13 cellular contexts compared by ENCODE assay signal in the genomic region with DNA sequence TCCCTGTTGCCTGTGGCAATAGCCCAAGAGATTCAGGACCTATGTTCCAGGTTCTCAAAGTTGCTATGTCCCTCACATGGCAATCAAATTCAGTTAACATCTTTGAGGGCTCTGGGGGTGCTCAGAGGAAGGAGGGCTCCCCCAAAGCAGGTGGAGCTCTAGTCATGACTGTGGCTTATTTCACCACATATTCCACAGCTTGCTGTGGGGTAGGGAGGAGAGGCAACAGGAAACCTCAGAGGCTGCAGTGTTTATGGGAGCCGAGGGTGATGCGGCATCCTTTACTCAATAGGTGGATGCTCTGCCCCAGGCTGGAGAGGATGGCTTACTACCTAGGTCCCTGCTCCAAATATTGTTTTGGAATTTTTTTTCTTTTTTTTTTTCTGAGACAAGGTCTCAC. TPM values are rescaled to one million over a fixed set of nuclear protein-coding genes. Genes with fewer than 3 reads are reported as not detected.
A peak's percentile ranks its signal among the peaks of the same experiment; 100 is the strongest.
DNase-seq lines count a peak whose midpoint lies in the region; ATAC-seq and TF ChIP-seq lines count a peak whose summit lies in the region.
"Had no signal": no experiment of that assay in that cellular context is flagged by ENCODE, and none has a peak within 500 bp of the region (broad histone marks: within the 10 kb centered on the region; RNA-seq: fewer than 3 reads in every experiment).

No MANE protein-coding gene starts in this region.

- POLR2A ChIA-PET in PC-3 (lab: Charles Lee; ENCODE audit: unreplicated experiment) = no interaction called here

- no peak for TF ChIP-seq CTCF in GM23338 (conservative IDR thresholded peaks at IDR 0.05; ENCODE audit: low read depth in 2 of 2)
- TF ChIP-seq CTCF in PC-3 (conservative IDR thresholded peaks at IDR 0.05; ENCODE audit: low read depth, low read length) = no peak
- no peak for TF ChIP-seq CTCF in neural crest cell (conservative IDR thresholded peaks at IDR 0.05)
- TF ChIP-seq CTCF in dorsolateral prefrontal cortex (IDR thresholded peaks at IDR 0.05 in 54 of 56, conservative IDR thresholded peaks at IDR 0.05 in 2 of 56; ENCODE audit: low read depth in 1 of 56, partially characterized antibody in 56 of 56) = no peak

- no peaks in the 10 kb centered on the region for H3K79me2 ChIP-seq in GM23338 (replicated peaks; ENCODE audit: insufficient read depth)
- peaks cover 25% of the 10 kb centered on the region for H3K79me2 ChIP-seq in PC-3 (ENCODE audit: low read length)

- CTCF ChIA-PET in PC-3 (lab: Charles Lee) = no interaction called here

- H3K36me3 Mint-ChIP-seq in GM23338 (ENCODE audit: low read depth) (peaks cover 17% of the 10 kb centered on the region), neural crest cell (ENCODE audit: low read depth) (no peaks in the 10 kb centered on the region)
- peaks cover 17% of the 10 kb centered on the region for H3K36me3 Mint-ChIP-seq in activated naive CD8-positive, alpha-beta T cell treated with anti-CD3 and anti-CD28 coated beads, Interleukin-2, amount 50 U/mL, for 24 hours (ENCODE audit: low read depth)

- no peak for DNase-seq in GM23338 (ENCODE audit: low spot score)
- no peak for DNase-seq in PC-3
- no peak for DNase-seq in activated naive CD8-positive, alpha-beta T cell treated with anti-CD3 and anti-CD28 coated beads, Interleukin-2, amount 50 U/mL, for 24 hours
- DNase-seq in neural crest cell (ENCODE audit: low read depth, low spot score) = no peak
- no peak for DNase-seq in dorsolateral prefrontal cortex
- DNase-seq: activated CD4-positive, CD25-positive, alpha-beta regulatory T cell treated with anti-CD3 and anti-CD28 coated beads, Interleukin-2, amount 50 U/mL, for 72 hours; left colon; thyroid gland had no signal

- H3K4me1 Mint-ChIP-seq in GM23338 (peaks cover 22% of the 10 kb centered on the region), neural crest cell (peaks cover 23% of the 10 kb centered on the region)
- peaks cover 42% of the 10 kb centered on the region for H3K4me1 Mint-ChIP-seq in activated naive CD8-positive, alpha-beta T cell treated with anti-CD3 and anti-CD28 coated beads, Interleukin-2, amount 50 U/mL, for 24 hours

- no peaks in the 10 kb centered on the region for H3K9me3 Mint-ChIP-seq in GM23338
- no peaks in the 10 kb centered on the region for H3K9me3 Mint-ChIP-seq in activated naive CD8-positive, alpha-beta T cell treated with anti-CD3 and anti-CD28 coated beads, Interleukin-2, amount 50 U/mL, for 24 hours
- no peaks in the 10 kb centered on the region for H3K9me3 Mint-ChIP-seq in neural crest cell

- H3K27ac ChIP-seq in GM23338 (ENCODE audit: low read depth) (no peak overlapping the region), PC-3 (ENCODE audit: low read length) (no peak overlapping the region), dorsolateral prefrontal cortex (peak overlapping the region in 4 of 59 donors; percentile 13 to 58 (median 41))

- no peaks in the 10 kb centered on the region for H3K9me3 ChIP-seq in PC-3 (ENCODE audit: low read length)
- H3K9me3 ChIP-seq: prostate gland, thyroid gland had no signal

- H2AFZ ChIP-seq in GM23338 = no peak overlapping the region; the same call in 1 of the 2 replicates
- no peak overlapping the region for H2AFZ ChIP-seq in PC-3 (ENCODE audit: low read length)

- BruUV-seq in PC-3 (replicated peaks; lab: Mats Ljungman, UMichigan) = no TSS peak

- H3F3A ChIP-seq in GM23338 (replicated peaks; ENCODE audit: low read depth) = no peaks in the 10 kb centered on the region
- peaks cover 5% of the 10 kb centered on the region for H3F3A ChIP-seq in PC-3 (ENCODE audit: low read length, unreplicated experiment)

- H3K36me3 ChIP-seq in GM23338 (ENCODE audit: insufficient read depth) = no peaks in the 10 kb centered on the region
- H3K36me3 ChIP-seq in PC-3 (ENCODE audit: low read depth, low read length) = peaks cover 18% of the 10 kb centered on the region; the same call in 1 of the 2 replicates

- H3K4me3 Mint-ChIP-seq in GM23338 (peak overlapping the region; percentile 90), neural crest cell (peak overlapping the region; percentile 95)
- H3K4me3 Mint-ChIP-seq in activated naive CD8-positive, alpha-beta T cell treated with anti-CD3 and anti-CD28 coated beads, Interleukin-2, amount 50 U/mL, for 24 hours = peak overlapping the region; percentile 89

- peaks cover 19% of the 10 kb centered on the region for H3K27me3 Mint-ChIP-seq in GM23338 (ENCODE audit: insufficient read depth, low read depth, poor library complexity)
- H3K27me3 Mint-ChIP-seq in activated naive CD8-positive, alpha-beta T cell treated with anti-CD3 and anti-CD28 coated beads, Interleukin-2, amount 50 U/mL, for 24 hours = no peaks in the 10 kb centered on the region
- no peaks in the 10 kb centered on the region for H3K27me3 Mint-ChIP-seq in neural crest cell (ENCODE audit: low read depth)

- peak overlapping the region; percentile 43; the same call in 1 of the 2 replicates for H3K27ac Mint-ChIP-seq in GM23338
- H3K27ac Mint-ChIP-seq in activated naive CD8-positive, alpha-beta T cell treated with anti-CD3 and anti-CD28 coated beads, Interleukin-2, amount 50 U/mL, for 24 hours = no peak overlapping the region
- no peak overlapping the region for H3K27ac Mint-ChIP-seq in neural crest cell (ENCODE audit: unreplicated experiment)

- H3K4me3 ChIP-seq in GM23338 = peak overlapping the region; percentile 51; the same call in 1 of the 2 replicates
- H3K4me3 ChIP-seq in PC-3 (ENCODE audit: low read length) = no peak overlapping the region
- peak overlapping the region in 1 of 59 donors; percentile 83 for H3K4me3 ChIP-seq in dorsolateral prefrontal cortex

- intact Hi-C loops in PC-3 (cut with micrococcal nuclease) (no loop called here), dorsolateral prefrontal cortex (cut with DNase I) (loop anchor here in 1 of 2 donors (5.0 kb wide), 1 partner anchor 63 kb away; no protein-coding TSS in a partner anchor)

- no peaks in the 10 kb centered on the region for H4K20me1 ChIP-seq in GM23338 (replicated peaks; ENCODE audit: insufficient read depth)
- H4K20me1 ChIP-seq in PC-3 (ENCODE audit: low read length) = no peaks in the 10 kb centered on the region

- no peak overlapping the region for H3K9ac ChIP-seq in PC-3 (ENCODE audit: low read length)

- H3K27me3 ChIP-seq in GM23338 (ENCODE audit: insufficient read depth) (no peaks in the 10 kb centered on the region), PC-3 (ENCODE audit: low read length) (no peaks in the 10 kb centered on the region), dorsolateral prefrontal cortex (no peaks in the 10 kb centered on the region)
- H3K27me3 ChIP-seq: thyroid gland had no signal

- no peak for ATAC-seq in GM23338
- ATAC-seq in PC-3 = no peak
- ATAC-seq in activated naive CD8-positive, alpha-beta T cell treated with anti-CD3 and anti-CD28 coated beads, Interleukin-2, amount 50 U/mL, for 24 hours = no peak
- no peak for ATAC-seq in GM18517 (IDR thresholded peaks at IDR 0.05; ENCODE audit: unreplicated experiment)
- no peak for ATAC-seq in HG03521 (IDR thresholded peaks at IDR 0.05; ENCODE audit: unreplicated experiment)
- ATAC-seq: left colon had no signal

- H3K4me1 ChIP-seq in GM23338 (ENCODE audit: insufficient read depth) (peaks cover 12% of the 10 kb centered on the region), PC-3 (ENCODE audit: insufficient read depth, low read length) (peaks cover 28% of the 10 kb centered on the region)

- no peaks in the 10 kb centered on the region for H3K9me2 ChIP-seq in GM23338 (ENCODE audit: insufficient read depth)
- H3K9me2 ChIP-seq in PC-3 (replicated peaks; ENCODE audit: low read length) = no peaks in the 10 kb centered on the region

- H3K4me2 ChIP-seq in GM23338 = peak overlapping the region; percentile 71
- peak overlapping the region; percentile 96; the same call in 1 of the 2 replicates for H3K4me2 ChIP-seq in PC-3 (ENCODE audit: low read length)

TF ChIP-seq in GM23338, 12 proteins besides CTCF, POLR2A, EP300 and RAD21 (continues in another document):
- TF ChIP-seq NANOG (IDR thresholded peaks at IDR 0.05; ENCODE audit: borderline replicate concordance) = no peak
- no peak for TF ChIP-seq ETS1 (IDR thresholded peaks at IDR 0.05)
- TF ChIP-seq POLR2AphosphoS5 (IDR thresholded peaks at IDR 0.05; ENCODE audit: low read depth) = no peak
- TF ChIP-seq EZH2 (IDR thresholded peaks at IDR 0.05; ENCODE audit: low read depth, unreplicated experiment) = no peak
- TF ChIP-seq STAT1 (IDR thresholded peaks at IDR 0.05; ENCODE audit: unreplicated experiment) = no peak

RNA-seq across cellular contexts. Expression of gene MKNK1, which starts 1.2 kb away (rescaled TPM):
- 9.7 and 11.8 TPM in 2 replicates for total RNA-seq in GM23338 (2014; rRNA removed; shearing (Covaris generic))
- polyA plus RNA-seq in GM23338 (2016; fragmentation: Nextera tagmentation; extraction: Ambion mirVana) = 15.3 and 20.5 TPM in 2 replicates
- total RNA-seq in PC-3 (2014; rRNA removed) (36.1 and 36.8 TPM in 2 replicates), neural crest cell (28.0 and 30.9 TPM in 2 replicates), dorsolateral prefrontal cortex (100 to 1,000 TPM in 4 of 120 experiments, 10 to 100 TPM in 116; 35.7 to 124 (median 71.0) TPM)

RNA-seq across cellular contexts. Expression of gene MOB3C, which starts 11.4 kb away (rescaled TPM):
- total RNA-seq in GM23338 (2014; rRNA removed; shearing (Covaris generic)) = 6.2 and 6.3 TPM in 2 replicates
- 0.78 and 1.1 TPM in 2 replicates for polyA plus RNA-seq in GM23338 (2016; fragmentation: Nextera tagmentation; extraction: Ambion mirVana)
- total RNA-seq in PC-3 (2014; rRNA removed) (10.4 and 13.2 TPM in 2 replicates), neural crest cell (3.2 and 4.1 TPM in 2 replicates), dorsolateral prefrontal cortex (10 to 100 TPM in 64 of 120 experiments, 1 to 10 TPM in 56; 5.7 to 25.1 (median 10.2) TPM)

RNA-seq across cellular contexts. Expression of gene KNCN, which starts 53.8 kb away (rescaled TPM):
- total RNA-seq in GM23338 (2014; rRNA removed; shearing (Covaris generic)) = not detected in 2 replicates
- not detected in 2 replicates for polyA plus RNA-seq in GM23338 (2016; fragmentation: Nextera tagmentation; extraction: Ambion mirVana)
- total RNA-seq in PC-3 (2014; rRNA removed) (not detected in 2 replicates), neural crest cell (not detected in 2 replicates), dorsolateral prefrontal cortex (1 to 10 TPM in 76 of 120 experiments, under 1 TPM in 43, not detected in 1; 0.23 to 3.5 (median 1.2) TPM)
- total RNA-seq: bronchial epithelial cell, Daoy, left colon, prostate gland, thyroid gland had no signal
